8 cellular contexts compared by ENCODE assay signal in the genomic region with DNA sequence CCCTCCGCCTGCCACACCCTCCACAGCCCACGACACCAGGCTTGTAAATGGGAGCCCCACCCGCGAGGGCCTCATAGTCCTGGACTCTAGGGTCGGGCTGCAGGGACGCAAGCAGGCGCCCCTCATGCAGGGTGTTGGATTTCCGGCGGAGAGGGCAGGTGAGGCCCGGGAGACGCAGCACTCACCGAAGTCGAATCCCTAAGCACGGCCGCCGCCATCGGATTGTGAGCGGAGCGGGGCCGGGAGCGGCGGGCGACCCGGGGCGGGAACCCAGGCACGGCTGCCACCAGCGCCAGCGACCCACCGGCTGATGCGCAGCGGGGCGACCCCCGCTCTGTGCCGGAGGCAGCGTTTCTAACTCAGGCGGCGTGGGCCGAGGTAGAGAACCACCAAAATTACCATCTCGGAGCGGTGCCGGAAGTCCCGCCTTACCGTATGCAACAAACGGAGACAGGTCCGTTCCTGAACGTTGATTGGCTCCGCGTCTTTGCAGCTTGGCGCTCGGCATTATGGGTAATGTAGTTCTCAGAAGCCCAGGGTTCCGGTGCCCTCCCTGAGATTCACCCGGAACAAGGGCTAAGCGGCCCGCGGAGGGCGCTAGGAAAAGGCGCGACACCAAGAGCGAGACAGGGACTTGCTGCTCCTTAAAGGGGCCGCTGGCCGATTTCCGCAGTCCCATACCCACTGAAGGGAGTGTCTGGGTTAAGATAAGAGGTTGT. TPM values are rescaled to one million over a fixed set of nuclear protein-coding genes. Genes with fewer than 3 reads are reported as not detected.
A peak's percentile ranks its signal among the peaks of the same experiment; 100 is the strongest.
DNase-seq lines count a peak whose midpoint lies in the region; ATAC-seq and TF ChIP-seq lines count a peak whose summit lies in the region.

A gene (minus strand): TSS at position 425 of the 719 bp plus-strand sequence. CDS start 207 bp downstream, at position 218.

- DNase-seq in DMS79 (lab: John Stamatoyannopoulos, UW) (peak; percentile 95), KBM-7 (peak; percentile 98), PC-9 (peak; percentile 97), esophagus muscularis mucosa (ENCODE audit: extremely low spot score) (peak; percentile 99)
- peak; percentile 91 to 93 for DNase-seq in activated T-cell treated with anti-CD3 and anti-CD28 coated beads, Interleukin-2, amount 50 U/mL, for 48 hours
- peak; percentile 86 to 88 for DNase-seq in stimulated activated CD8-positive, alpha-beta memory T cell treated with anti-CD3 and anti-CD28 coated beads, Interleukin-7, amount 100 ng/mL, for 1 hour (ENCODE audit: low read depth in 2 of 2)

- no peak for TF ChIP-seq POLR2A in esophagus muscularis mucosa (IDR thresholded peaks at IDR 0.05; ENCODE audit: low read depth)

- peaks cover 14% of the 10 kb centered on the region for H3K79me2 ChIP-seq in PC-9 (ENCODE audit: low read depth)

- POLR2A ChIA-PET in PC-9 (lab: Charles Lee; ENCODE audit: unreplicated experiment) = interaction anchor here (0.6 kb wide), 1 partner anchor 228 kb away, joined by 3 read pairs; a partner anchor contains a TSS

- H3K9me3 ChIP-seq in PC-9 (ENCODE audit: insufficient read depth, low read depth) = peaks cover 47% of the 10 kb centered on the region
- peaks cover 0 to 56% (median 43%) of the 10 kb centered on the region in 4 donors for H3K9me3 ChIP-seq in esophagus muscularis mucosa
- peaks cover 38% of the 10 kb centered on the region for H3K9me3 ChIP-seq in muscle layer of colon (ENCODE audit: low read length)

- H3K4me1 ChIP-seq in PC-9 (replicated peaks; ENCODE audit: insufficient read depth) (peaks cover 10% of the 10 kb centered on the region), esophagus muscularis mucosa (peaks cover 18 to 25% (median 24%) of the 10 kb centered on the region in 4 donors), muscle layer of colon (ENCODE audit: insufficient read depth, low read length) (peaks cover 23% of the 10 kb centered on the region)

- CTCF ChIA-PET in PC-9 (lab: Charles Lee) = interaction anchor here (1.1 kb wide), 1 partner anchor 103 kb away, joined by 3 read pairs; a partner anchor contains a TSS

- TF ChIP-seq CTCF in PC-9 (conservative IDR thresholded peaks at IDR 0.05) = no peak; the same call in 1 of the 2 replicates
- TF ChIP-seq CTCF in esophagus muscularis mucosa (IDR thresholded peaks at IDR 0.05) = peak; percentile 19 to 27 (median 22)

- peaks cover 44% of the 10 kb centered on the region for H3K36me3 ChIP-seq in PC-9 (ENCODE audit: low read depth)
- peaks cover 30 to 37% (median 33%) of the 10 kb centered on the region in 4 donors for H3K36me3 ChIP-seq in esophagus muscularis mucosa
- H3K36me3 ChIP-seq in muscle layer of colon (ENCODE audit: insufficient read depth, low read length) = peaks cover 35% of the 10 kb centered on the region

- H3K27ac ChIP-seq in PC-9 = no peak within 1 kb of the TSS
- peak within 1 kb of the TSS; percentile 66 to 83 (median 80) for H3K27ac ChIP-seq in esophagus muscularis mucosa (replicated peaks in 1 of 4)
- peak within 1 kb of the TSS; percentile 46 for H3K27ac ChIP-seq in muscle layer of colon (ENCODE audit: low read depth, low read length)

- peak within 1 kb of the TSS; percentile 54 for H3K9ac ChIP-seq in muscle layer of colon (ENCODE audit: low read length)

- H3F3A ChIP-seq in PC-9 (ENCODE audit: insufficient read depth, low read depth) = no peaks in the 10 kb centered on the region

- in situ Hi-C loops in KBM-7 (cut with MboI; ENCODE audit: low pct_unique_long_range_greater_than_20kb, low sequenced_read_pairs) = no loop called here

- peak within 1 kb of the TSS; percentile 75 for H3K4me3 ChIP-seq in PC-9
- peak within 1 kb of the TSS; percentile 76 to 100 (median 98) for H3K4me3 ChIP-seq in esophagus muscularis mucosa
- peak within 1 kb of the TSS; percentile 94 to 95 for H3K4me3 ChIP-seq in muscle layer of colon (ENCODE audit: low read depth in 1 of 2, low read length in 2 of 2)

- peak within 1 kb of the TSS; percentile 97 for H2AFZ ChIP-seq in PC-9

- 0% methylated on average over 12 of the region's 62 CpGs for WGBS in esophagus muscularis mucosa

- TF ChIP-seq EP300 in esophagus muscularis mucosa (IDR thresholded peaks at IDR 0.05) = no peak

- 0 out of 2 replicates have a peak, but pooled peaks cover 3% of the 10 kb centered on the region for H3K27me3 ChIP-seq in PC-9 (ENCODE audit: insufficient read depth, low read depth)
- no peaks in the 10 kb centered on the region for H3K27me3 ChIP-seq in esophagus muscularis mucosa
- H3K27me3 ChIP-seq in muscle layer of colon (ENCODE audit: control insufficient read depth in 1 of 2, insufficient read depth in 2 of 2, low read length in 2 of 2) = no peaks in the 10 kb centered on the region

- intact Hi-C loops in PC-9 (cut with micrococcal nuclease; ENCODE audit: unreplicated experiment) = loop anchor here (1.0 to 5.0 kb wide), 5 partner anchors 18 to 338 kb away; a partner anchor contains a TSS
- intact Hi-C loops in esophagus muscularis mucosa (cut with DNase I) = loop anchor here (5.0 kb wide), 1 partner anchor 54 kb away; a partner anchor contains a TSS

- BruUV-seq in PC-9 (replicated peaks; lab: Mats Ljungman, UMichigan) = no TSS peak

- no peaks in the 10 kb centered on the region for H4K20me1 ChIP-seq in PC-9 (ENCODE audit: insufficient read depth)

- H3K9me2 ChIP-seq in PC-9 (ENCODE audit: insufficient read depth) = no peaks in the 10 kb centered on the region

- peak; percentile 83 for ATAC-seq in GM21723 (IDR thresholded peaks at IDR 0.05; ENCODE audit: unreplicated experiment)

- H3K4me2 ChIP-seq in PC-9 = peak within 1 kb of the TSS; percentile 87

RNA-seq across cellular contexts. Expression of the gene that starts here (rescaled TPM):
- total RNA-seq in PC-9 (2021) (4.8 and 5.6 TPM in 2 replicates), esophagus muscularis mucosa (1 to 10 TPM; 3.3 to 6.0 (median 4.9) TPM)
